Comparison of ENCODE assay signal across 21 cellular contexts in genomic region chr22:27397036-27397947, GRCh38.
DNase-seq lines count a peak whose midpoint lies in the region; ATAC-seq, FAIRE-seq and TF ChIP-seq lines count a peak whose summit lies in the region.
"Had no signal": no experiment of that assay in that cellular context is flagged by ENCODE, and none has a peak within 500 bp of the region (broad histone marks: within the 10 kb centered on the region; RNA-seq: fewer than 3 reads in every experiment).

No MANE protein-coding gene starts in this region.

- peaks cover 6% of the 10 kb centered on the region for H3K9me3 Mint-ChIP-seq in mesothelial cell of epicardium

- intact Hi-C loops in right cardiac atrium (cut with DNase I), result no loop called here
- intact Hi-C loops in heart right ventricle (cut with DNase I), result no loop called here

- H3K9me3 ChIP-seq in right cardiac atrium (ENCODE audit: control insufficient read depth, low read length) (peaks cover 3% of the 10 kb centered on the region), heart right ventricle (peaks cover 0 to 7% (median 0%) of the 10 kb centered on the region in 11 donors)

- no peak overlapping the region for H3K4me3 ChIP-seq in right cardiac atrium (ENCODE audit: low read length)
- H3K4me3 ChIP-seq in heart right ventricle, result no peak overlapping the region
- H3K4me3 ChIP-seq in cardiac fibroblast (replicated peaks in 1 of 2; ENCODE audit: low read depth in 2 of 2, low read length in 2 of 2), result no peak overlapping the region

- H3K4me1 Mint-ChIP-seq in mesothelial cell of epicardium, result peaks cover 16% of the 10 kb centered on the region
- H3K4me1 Mint-ChIP-seq: CD8-positive, alpha-beta memory T cell had no signal

- WGBS in right cardiac atrium, result 69% methylated on average over 6 of the region's 6 CpGs
- WGBS in heart right ventricle, 2 donors, result 72% methylated on average over 6 of the region's 6 CpGs

- no peak for TF ChIP-seq POLR2A in H54 (IDR thresholded peaks at IDR 0.05; ENCODE audit: low read depth, low read length)

- FAIRE-seq in H54 (lab: Jason Lieb, UNC), result no peak
- FAIRE-seq: G401.6, GM18507, RCC 7860 had no signal

- ATAC-seq in right cardiac atrium (peak; percentile 6 to 22), heart right ventricle (no peak), HG03439 (IDR thresholded peaks at IDR 0.05; ENCODE audit: unreplicated experiment) (no peak), HG02610 (IDR thresholded peaks at IDR 0.05; ENCODE audit: unreplicated experiment) (no peak)
- ATAC-seq: HCT116 had no signal

- H3K36me3 Mint-ChIP-seq in mesothelial cell of epicardium, result no peaks in the 10 kb centered on the region
- H3K36me3 Mint-ChIP-seq: CD8-positive, alpha-beta memory T cell had no signal

- peak overlapping the region; percentile 13 for H3K27ac Mint-ChIP-seq in mesothelial cell of epicardium

- H3K27ac ChIP-seq in right cardiac atrium (ENCODE audit: low read length) (peak overlapping the region; percentile 17), heart right ventricle (peak overlapping the region in 1 of 10 donors; percentile 23)
- H3K27ac ChIP-seq: C4-2B had no signal

- peaks cover 3% of the 10 kb centered on the region for H3K27me3 Mint-ChIP-seq in mesothelial cell of epicardium (ENCODE audit: low read depth)
- H3K27me3 Mint-ChIP-seq: CD8-positive, alpha-beta memory T cell had no signal

- no peaks in the 10 kb centered on the region for H3K4me1 ChIP-seq in right cardiac atrium (ENCODE audit: control insufficient read depth, insufficient read depth, low read length)
- H3K4me1 ChIP-seq in heart right ventricle, result peaks cover 0 to 6% (median 0%) of the 10 kb centered on the region in 9 donors

- H3K36me3 ChIP-seq in heart right ventricle, result no peaks in the 10 kb centered on the region

- no peaks in the 10 kb centered on the region for H3K27me3 ChIP-seq in right cardiac atrium (ENCODE audit: control insufficient read depth, insufficient read depth)
- peaks cover 0 to 27% (median 23%) of the 10 kb centered on the region in 7 donors for H3K27me3 ChIP-seq in heart right ventricle

- DNase-seq in right cardiac atrium (no peak), heart right ventricle (no peak), cardiac fibroblast (ENCODE audit: low read depth in 2 of 2) (peak; percentile 28 to 52), mesothelial cell of epicardium (ENCODE audit: low spot score in 2 of 2, unreplicated experiment in 2 of 2) (no peak), H54 (ENCODE audit: insufficient read length, low spot score) (no peak), NCI-H2107 treated with DMSO at 0.1 percent for 48 hours (lab: John Stamatoyannopoulos, UW; ENCODE audit: unreplicated experiment) (no peak)
- DNase-seq: Calu3; CD8-positive, alpha-beta memory T cell; GOT3; KG1; NCI-H1092 treated with DMSO at 0.1 percent for 48 hours; NCI-H1436 treated with DMSO at 0.1 percent for 48 hours; NCI-H1930; NCI-H524 treated with DMSO at 0.1 percent for 48 hours had no signal

- H3K4me3 Mint-ChIP-seq in mesothelial cell of epicardium, result no peak overlapping the region
- H3K4me3 Mint-ChIP-seq: CD8-positive, alpha-beta memory T cell had no signal

- no peak for TF ChIP-seq CTCF in heart right ventricle (IDR thresholded peaks at IDR 0.05)
- TF ChIP-seq CTCF in cardiac fibroblast (IDR thresholded peaks at IDR 0.05; ENCODE audit: low read depth, low read length), result no peak
- TF ChIP-seq CTCF in mesothelial cell of epicardium (IDR thresholded peaks at IDR 0.05; ENCODE audit: unreplicated experiment), result no peak

Comparison
In these comparisons a context has a peak if more than half of its experiments do, and no peak if none do; other contexts are left out.
1. ATAC-seq: peak in right cardiac atrium (2 of 2); none in heart right ventricle (0 of 8), HG03439 (single experiment) and HG02610 (single experiment).
2. DNase-seq: peak in cardiac fibroblast (2 of 2); none in right cardiac atrium (0 of 3), heart right ventricle (0 of 2), mesothelial cell of epicardium (0 of 2), H54 (single experiment) and NCI-H2107 treated with DMSO at 0.1 percent for 48 hours (single experiment).